Comparison of ENCODE assay signal across 1 cellular context in the genomic region with DNA sequence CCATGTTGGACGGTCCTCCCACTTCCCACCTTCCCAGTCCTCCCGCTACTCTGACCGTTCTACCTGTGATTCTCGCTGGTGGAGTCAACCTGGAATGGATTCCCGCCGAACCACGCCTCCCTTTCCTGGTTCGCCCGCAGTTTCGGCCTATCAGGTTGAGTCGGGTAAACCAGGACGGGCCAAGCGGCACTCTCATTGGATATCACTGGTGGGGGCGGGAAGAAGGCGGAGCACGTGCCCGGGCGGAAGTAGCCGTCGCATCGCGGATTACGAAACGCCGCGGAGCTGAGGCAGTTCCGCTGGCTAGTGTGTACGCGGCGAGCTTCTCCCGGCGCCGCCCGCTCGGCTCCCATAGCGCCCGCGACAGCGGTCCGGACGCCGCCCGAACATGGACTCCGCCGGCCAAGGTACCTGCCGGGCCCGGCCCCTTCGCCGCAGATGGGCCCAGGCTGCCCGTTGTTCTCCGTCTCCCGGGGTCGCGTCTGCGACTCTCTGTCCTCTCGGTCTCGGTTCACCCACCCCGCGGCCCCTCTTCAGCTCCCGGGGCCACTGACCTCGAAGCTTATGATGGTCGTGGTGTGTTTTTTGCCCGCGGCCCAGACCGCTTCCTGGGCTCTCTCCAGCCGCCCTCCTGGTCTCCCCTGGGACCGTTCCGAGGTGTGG.
TF ChIP-seq lines count a peak whose summit lies in the region.

A gene (plus strand): TSS at position 293 of the 663 bp plus-strand sequence. CDS start 96 bp downstream, at position 389.

TF ChIP-seq in HepG2, 621 proteins besides CTCF, POLR2A, EP300 and RAD21 (continued from another document and continues in another):
- TF ChIP-seq, protein P1, sequence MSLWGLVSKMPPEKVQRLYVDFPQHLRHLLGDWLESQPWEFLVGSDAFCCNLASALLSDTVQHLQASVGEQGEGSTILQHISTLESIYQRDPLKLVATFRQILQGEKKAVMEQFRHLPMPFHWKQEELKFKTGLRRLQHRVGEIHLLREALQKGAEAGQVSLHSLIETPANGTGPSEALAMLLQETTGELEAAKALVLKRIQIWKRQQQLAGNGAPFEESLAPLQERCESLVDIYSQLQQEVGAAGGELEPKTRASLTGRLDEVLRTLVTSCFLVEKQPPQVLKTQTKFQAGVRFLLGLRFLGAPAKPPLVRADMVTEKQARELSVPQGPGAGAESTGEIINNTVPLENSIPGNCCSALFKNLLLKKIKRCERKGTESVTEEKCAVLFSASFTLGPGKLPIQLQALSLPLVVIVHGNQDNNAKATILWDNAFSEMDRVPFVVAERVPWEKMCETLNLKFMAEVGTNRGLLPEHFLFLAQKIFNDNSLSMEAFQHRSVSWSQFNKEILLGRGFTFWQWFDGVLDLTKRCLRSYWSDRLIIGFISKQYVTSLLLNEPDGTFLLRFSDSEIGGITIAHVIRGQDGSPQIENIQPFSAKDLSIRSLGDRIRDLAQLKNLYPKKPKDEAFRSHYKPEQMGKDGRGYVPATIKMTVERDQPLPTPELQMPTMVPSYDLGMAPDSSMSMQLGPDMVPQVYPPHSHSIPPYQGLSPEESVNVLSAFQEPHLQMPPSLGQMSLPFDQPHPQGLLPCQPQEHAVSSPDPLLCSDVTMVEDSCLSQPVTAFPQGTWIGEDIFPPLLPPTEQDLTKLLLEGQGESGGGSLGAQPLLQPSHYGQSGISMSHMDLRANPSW (CRISPR knock-in tag; IDR thresholded peaks at IDR 0.05; ENCODE audit: borderline replicate concordance): peak; percentile 93
- TF ChIP-seq KDM1A (CRISPR knock-in tag; IDR thresholded peaks at IDR 0.05): no peak
- TF ChIP-seq, protein P2, sequence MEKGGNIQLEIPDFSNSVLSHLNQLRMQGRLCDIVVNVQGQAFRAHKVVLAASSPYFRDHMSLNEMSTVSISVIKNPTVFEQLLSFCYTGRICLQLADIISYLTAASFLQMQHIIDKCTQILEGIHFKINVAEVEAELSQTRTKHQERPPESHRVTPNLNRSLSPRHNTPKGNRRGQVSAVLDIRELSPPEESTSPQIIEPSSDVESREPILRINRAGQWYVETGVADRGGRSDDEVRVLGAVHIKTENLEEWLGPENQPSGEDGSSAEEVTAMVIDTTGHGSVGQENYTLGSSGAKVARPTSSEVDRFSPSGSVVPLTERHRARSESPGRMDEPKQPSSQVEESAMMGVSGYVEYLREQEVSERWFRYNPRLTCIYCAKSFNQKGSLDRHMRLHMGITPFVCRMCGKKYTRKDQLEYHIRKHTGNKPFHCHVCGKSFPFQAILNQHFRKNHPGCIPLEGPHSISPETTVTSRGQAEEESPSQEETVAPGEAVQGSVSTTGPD (CRISPR knock-in tag; IDR thresholded peaks at IDR 0.05): no peak
- TF ChIP-seq NCOA5 (CRISPR knock-in tag; IDR thresholded peaks at IDR 0.05): no peak
- peak; percentile 95 for TF ChIP-seq ZNF441 (CRISPR knock-in tag; IDR thresholded peaks at IDR 0.05; ENCODE audit: borderline replicate concordance)
- no peak for TF ChIP-seq ATAD3A (CRISPR knock-in tag; IDR thresholded peaks at IDR 0.05)
- peak; percentile 98; the same call in 1 of the 2 replicates for TF ChIP-seq MZF1 (CRISPR knock-in tag; IDR thresholded peaks at IDR 0.05; ENCODE audit: borderline replicate concordance)
- no peak for TF ChIP-seq PAF1 (CRISPR knock-in tag; IDR thresholded peaks at IDR 0.05)
- TF ChIP-seq, protein P3, sequence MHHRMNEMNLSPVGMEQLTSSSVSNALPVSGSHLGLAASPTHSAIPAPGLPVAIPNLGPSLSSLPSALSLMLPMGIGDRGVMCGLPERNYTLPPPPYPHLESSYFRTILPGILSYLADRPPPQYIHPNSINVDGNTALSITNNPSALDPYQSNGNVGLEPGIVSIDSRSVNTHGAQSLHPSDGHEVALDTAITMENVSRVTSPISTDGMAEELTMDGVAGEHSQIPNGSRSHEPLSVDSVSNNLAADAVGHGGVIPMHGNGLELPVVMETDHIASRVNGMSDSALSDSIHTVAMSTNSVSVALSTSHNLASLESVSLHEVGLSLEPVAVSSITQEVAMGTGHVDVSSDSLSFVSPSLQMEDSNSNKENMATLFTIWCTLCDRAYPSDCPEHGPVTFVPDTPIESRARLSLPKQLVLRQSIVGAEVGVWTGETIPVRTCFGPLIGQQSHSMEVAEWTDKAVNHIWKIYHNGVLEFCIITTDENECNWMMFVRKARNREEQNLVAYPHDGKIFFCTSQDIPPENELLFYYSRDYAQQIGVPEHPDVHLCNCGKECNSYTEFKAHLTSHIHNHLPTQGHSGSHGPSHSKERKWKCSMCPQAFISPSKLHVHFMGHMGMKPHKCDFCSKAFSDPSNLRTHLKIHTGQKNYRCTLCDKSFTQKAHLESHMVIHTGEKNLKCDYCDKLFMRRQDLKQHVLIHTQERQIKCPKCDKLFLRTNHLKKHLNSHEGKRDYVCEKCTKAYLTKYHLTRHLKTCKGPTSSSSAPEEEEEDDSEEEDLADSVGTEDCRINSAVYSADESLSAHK (CRISPR knock-in tag; IDR thresholded peaks at IDR 0.05; ENCODE audit: borderline replicate concordance): peak; percentile 35; the same call in 1 of the 2 replicates
- TF ChIP-seq, protein P4, sequence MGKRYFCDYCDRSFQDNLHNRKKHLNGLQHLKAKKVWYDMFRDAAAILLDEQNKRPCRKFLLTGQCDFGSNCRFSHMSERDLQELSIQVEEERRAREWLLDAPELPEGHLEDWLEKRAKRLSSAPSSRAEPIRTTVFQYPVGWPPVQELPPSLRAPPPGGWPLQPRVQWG (CRISPR knock-in tag; IDR thresholded peaks at IDR 0.05; ENCODE audit: borderline replicate concordance, low read depth): peak; percentile 96
- peak; percentile 83; the same call in 1 of the 2 replicates for TF ChIP-seq ISX (CRISPR knock-in tag; conservative IDR thresholded peaks at IDR 0.05)
- no peak for TF ChIP-seq ZKSCAN1 (IDR thresholded peaks at IDR 0.05; ENCODE audit: low read length)
- TF ChIP-seq, protein P5, sequence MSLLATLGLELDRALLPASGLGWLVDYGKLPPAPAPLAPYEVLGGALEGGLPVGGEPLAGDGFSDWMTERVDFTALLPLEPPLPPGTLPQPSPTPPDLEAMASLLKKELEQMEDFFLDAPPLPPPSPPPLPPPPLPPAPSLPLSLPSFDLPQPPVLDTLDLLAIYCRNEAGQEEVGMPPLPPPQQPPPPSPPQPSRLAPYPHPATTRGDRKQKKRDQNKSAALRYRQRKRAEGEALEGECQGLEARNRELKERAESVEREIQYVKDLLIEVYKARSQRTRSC (CRISPR knock-in tag; IDR thresholded peaks at IDR 0.05; ENCODE audit: low read depth): no peak
- TF ChIP-seq, protein P6, sequence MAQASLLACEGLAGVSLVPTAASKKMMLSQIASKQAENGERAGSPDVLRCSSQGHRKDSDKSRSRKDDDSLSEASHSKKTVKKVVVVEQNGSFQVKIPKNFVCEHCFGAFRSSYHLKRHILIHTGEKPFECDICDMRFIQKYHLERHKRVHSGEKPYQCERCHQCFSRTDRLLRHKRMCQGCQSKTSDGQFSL (CRISPR knock-in tag; IDR thresholded peaks at IDR 0.05): no peak
- TF ChIP-seq ELF4 (CRISPR knock-in tag; IDR thresholded peaks at IDR 0.05; ENCODE audit: borderline replicate concordance): peak; percentile 71; the same call in 1 of the 2 replicates
- TF ChIP-seq ZNF563 (CRISPR knock-in tag; IDR thresholded peaks at IDR 0.05): peak; percentile 98
- TF ChIP-seq ZNF614 (CRISPR knock-in tag; IDR thresholded peaks at IDR 0.05; ENCODE audit: borderline replicate concordance): peak; percentile 80; the same call in 1 of the 2 replicates
- TF ChIP-seq, protein P7, sequence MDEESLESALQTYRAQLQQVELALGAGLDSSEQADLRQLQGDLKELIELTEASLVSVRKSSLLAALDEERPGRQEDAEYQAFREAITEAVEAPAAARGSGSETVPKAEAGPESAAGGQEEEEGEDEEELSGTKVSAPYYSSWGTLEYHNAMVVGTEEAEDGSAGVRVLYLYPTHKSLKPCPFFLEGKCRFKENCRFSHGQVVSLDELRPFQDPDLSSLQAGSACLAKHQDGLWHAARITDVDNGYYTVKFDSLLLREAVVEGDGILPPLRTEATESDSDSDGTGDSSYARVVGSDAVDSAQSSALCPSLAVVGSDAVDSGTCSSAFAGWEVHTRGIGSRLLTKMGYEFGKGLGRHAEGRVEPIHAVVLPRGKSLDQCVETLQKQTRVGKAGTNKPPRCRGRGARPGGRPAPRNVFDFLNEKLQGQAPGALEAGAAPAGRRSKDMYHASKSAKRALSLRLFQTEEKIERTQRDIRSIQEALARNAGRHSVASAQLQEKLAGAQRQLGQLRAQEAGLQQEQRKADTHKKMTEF (CRISPR knock-in tag; IDR thresholded peaks at IDR 0.05): peak; percentile 95; the same call in 1 of the 2 replicates
- peak; percentile 99 for TF ChIP-seq KAT8 (CRISPR knock-in tag; IDR thresholded peaks at IDR 0.05)
- TF ChIP-seq, protein P8, sequence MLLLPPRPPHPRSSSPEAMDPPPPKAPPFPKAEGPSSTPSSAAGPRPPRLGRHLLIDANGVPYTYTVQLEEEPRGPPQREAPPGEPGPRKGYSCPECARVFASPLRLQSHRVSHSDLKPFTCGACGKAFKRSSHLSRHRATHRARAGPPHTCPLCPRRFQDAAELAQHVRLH (CRISPR knock-in tag; IDR thresholded peaks at IDR 0.05; ENCODE audit: borderline replicate concordance, low read depth): peak; percentile 98; the same call in 1 of the 2 replicates
- TF ChIP-seq ZSCAN9 (CRISPR knock-in tag; IDR thresholded peaks at IDR 0.05; ENCODE audit: borderline replicate concordance): peak; percentile 93
- 0 out of 2 replicates have a peak, but pooled peaks have one; percentile 1 for TF ChIP-seq SNAI1 (CRISPR knock-in tag; IDR thresholded peaks at IDR 0.05; ENCODE audit: borderline replicate concordance)
- no peak for TF ChIP-seq POLR2AphosphoS2 (IDR thresholded peaks at IDR 0.05; ENCODE audit: low read depth, low read length)
- peak; percentile 23; the same call in 1 of the 2 replicates for TF ChIP-seq ZNF367 (CRISPR knock-in tag; IDR thresholded peaks at IDR 0.05; ENCODE audit: borderline replicate concordance)
- TF ChIP-seq ZC3H13 (CRISPR knock-in tag; IDR thresholded peaks at IDR 0.05): peak; percentile 97
- TF ChIP-seq, protein P9, sequence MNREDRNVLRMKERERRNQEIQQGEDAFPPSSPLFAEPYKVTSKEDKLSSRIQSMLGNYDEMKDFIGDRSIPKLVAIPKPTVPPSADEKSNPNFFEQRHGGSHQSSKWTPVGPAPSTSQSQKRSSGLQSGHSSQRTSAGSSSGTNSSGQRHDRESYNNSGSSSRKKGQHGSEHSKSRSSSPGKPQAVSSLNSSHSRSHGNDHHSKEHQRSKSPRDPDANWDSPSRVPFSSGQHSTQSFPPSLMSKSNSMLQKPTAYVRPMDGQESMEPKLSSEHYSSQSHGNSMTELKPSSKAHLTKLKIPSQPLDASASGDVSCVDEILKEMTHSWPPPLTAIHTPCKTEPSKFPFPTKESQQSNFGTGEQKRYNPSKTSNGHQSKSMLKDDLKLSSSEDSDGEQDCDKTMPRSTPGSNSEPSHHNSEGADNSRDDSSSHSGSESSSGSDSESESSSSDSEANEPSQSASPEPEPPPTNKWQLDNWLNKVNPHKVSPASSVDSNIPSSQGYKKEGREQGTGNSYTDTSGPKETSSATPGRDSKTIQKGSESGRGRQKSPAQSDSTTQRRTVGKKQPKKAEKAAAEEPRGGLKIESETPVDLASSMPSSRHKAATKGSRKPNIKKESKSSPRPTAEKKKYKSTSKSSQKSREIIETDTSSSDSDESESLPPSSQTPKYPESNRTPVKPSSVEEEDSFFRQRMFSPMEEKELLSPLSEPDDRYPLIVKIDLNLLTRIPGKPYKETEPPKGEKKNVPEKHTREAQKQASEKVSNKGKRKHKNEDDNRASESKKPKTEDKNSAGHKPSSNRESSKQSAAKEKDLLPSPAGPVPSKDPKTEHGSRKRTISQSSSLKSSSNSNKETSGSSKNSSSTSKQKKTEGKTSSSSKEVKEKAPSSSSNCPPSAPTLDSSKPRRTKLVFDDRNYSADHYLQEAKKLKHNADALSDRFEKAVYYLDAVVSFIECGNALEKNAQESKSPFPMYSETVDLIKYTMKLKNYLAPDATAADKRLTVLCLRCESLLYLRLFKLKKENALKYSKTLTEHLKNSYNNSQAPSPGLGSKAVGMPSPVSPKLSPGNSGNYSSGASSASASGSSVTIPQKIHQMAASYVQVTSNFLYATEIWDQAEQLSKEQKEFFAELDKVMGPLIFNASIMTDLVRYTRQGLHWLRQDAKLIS (CRISPR knock-in tag; IDR thresholded peaks at IDR 0.05): no peak; the same call in none of the 2 replicates
- TF ChIP-seq ADNP (CRISPR knock-in tag; IDR thresholded peaks at IDR 0.05): no peak
- 0 out of 2 replicates have a peak, but pooled peaks have one; percentile 66 for TF ChIP-seq ZNF761 (CRISPR knock-in tag; conservative IDR thresholded peaks at IDR 0.05)
- TF ChIP-seq FOSL2 (CRISPR knock-in tag; IDR thresholded peaks at IDR 0.05): peak; percentile 76
- TF ChIP-seq, protein P10, sequence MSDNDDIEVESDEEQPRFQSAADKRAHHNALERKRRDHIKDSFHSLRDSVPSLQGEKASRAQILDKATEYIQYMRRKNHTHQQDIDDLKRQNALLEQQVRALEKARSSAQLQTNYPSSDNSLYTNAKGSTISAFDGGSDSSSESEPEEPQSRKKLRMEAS (IDR thresholded peaks at IDR 0.05): peak; percentile 99
- peak; percentile 68 for TF ChIP-seq AGO1 (IDR thresholded peaks at IDR 0.05; ENCODE audit: low read depth, low read length, poor library complexity, severe bottlenecking)
- TF ChIP-seq, protein P11, sequence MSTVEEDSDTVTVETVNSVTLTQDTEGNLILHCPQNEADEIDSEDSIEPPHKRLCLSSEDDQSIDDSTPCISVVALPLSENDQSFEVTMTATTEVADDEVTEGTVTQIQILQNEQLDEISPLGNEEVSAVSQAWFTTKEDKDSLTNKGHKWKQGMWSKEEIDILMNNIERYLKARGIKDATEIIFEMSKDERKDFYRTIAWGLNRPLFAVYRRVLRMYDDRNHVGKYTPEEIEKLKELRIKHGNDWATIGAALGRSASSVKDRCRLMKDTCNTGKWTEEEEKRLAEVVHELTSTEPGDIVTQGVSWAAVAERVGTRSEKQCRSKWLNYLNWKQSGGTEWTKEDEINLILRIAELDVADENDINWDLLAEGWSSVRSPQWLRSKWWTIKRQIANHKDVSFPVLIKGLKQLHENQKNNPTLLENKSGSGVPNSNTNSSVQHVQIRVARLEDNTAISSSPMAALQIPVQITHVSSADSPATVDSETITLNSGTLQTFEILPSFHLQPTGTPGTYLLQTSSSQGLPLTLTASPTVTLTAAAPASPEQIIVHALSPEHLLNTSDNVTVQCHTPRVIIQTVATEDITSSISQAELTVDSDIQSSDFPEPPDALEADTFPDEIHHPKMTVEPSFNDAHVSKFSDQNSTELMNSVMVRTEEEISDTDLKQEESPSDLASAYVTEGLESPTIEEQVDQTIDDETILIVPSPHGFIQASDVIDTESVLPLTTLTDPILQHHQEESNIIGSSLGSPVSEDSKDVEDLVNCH (CRISPR knock-in tag; IDR thresholded peaks at IDR 0.05): no peak; the same call in 1 of the 2 replicates
- TF ChIP-seq ZNF660 (CRISPR knock-in tag; IDR thresholded peaks at IDR 0.05; ENCODE audit: borderline replicate concordance, low read depth): no peak
- TF ChIP-seq ZNF556 (CRISPR knock-in tag; IDR thresholded peaks at IDR 0.05; ENCODE audit: borderline replicate concordance): no peak; the same call in 1 of the 2 replicates
- TF ChIP-seq HCFC1 (IDR thresholded peaks at IDR 0.05; ENCODE audit: low read depth, low read length): peak; percentile 72
- TF ChIP-seq EEA1 (CRISPR knock-in tag; IDR thresholded peaks at IDR 0.05; ENCODE audit: borderline replicate concordance): peak; percentile 97
- no peak; the same call in 1 of the 2 replicates for TF ChIP-seq JDP2 (CRISPR knock-in tag; IDR thresholded peaks at IDR 0.05; ENCODE audit: borderline replicate concordance)
- TF ChIP-seq KLF6 (CRISPR knock-in tag; IDR thresholded peaks at IDR 0.05): peak; percentile 94
- peak; percentile 99 for TF ChIP-seq RBFOX2 (IDR thresholded peaks at IDR 0.05; ENCODE audit: low read depth, low read length)
